ENCODE assay signal across 8 cellular contexts in the genomic region with DNA sequence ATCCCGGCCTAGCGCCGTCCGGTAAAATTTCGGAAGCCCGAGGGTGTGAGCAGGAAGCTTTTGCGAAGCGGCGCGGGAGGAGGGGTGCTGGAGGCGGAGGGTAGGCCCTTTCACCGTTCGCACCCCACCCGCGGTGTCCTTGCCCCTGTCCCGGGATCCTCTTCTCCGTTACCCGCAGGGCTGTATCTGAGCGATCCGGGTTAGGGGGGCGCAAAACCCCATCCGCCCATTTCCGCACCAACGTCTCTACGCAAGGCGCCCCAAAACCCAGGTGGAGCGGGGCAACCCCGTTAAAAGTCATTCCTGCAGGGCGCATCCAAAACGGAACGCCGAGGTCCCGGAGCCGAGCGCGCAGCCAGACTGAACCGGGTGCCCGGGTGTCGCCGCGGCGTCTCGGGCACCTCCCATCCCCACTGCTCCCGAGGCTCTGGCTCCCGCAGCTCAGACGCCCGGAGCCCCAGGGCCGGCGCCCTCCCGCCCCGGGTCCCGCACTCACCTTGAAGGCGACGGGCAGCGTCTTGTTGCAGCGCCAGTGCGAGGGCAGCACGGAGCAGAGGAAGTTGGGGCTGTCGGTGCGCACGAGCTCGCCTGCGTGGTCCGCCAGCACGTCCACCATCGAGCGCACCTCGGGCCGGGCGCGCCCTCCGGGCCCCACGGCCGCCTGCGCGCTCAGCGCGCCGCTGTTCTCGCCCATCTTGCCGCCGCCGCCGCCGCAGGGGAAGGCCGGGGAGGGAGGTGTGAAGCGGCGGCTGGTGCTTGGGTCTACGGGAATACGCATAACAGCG. TPM values are rescaled to one million over a fixed set of nuclear protein-coding genes. Genes with fewer than 3 reads are reported as not detected.
DNase-seq lines count a peak whose midpoint lies in the region; ATAC-seq and TF ChIP-seq lines count a peak whose summit lies in the region.

No MANE protein-coding gene starts in this region.

- no peak overlapping the region for H3K4me2 ChIP-seq in mesenchymal stem cell (ENCODE audit: low read length, poor library complexity, severe bottlenecking)

- no peak overlapping the region for H3K18ac ChIP-seq in mesenchymal stem cell (ENCODE audit: low read depth in 1 of 2, low read length in 2 of 2)

- no peak overlapping the region for H4K8ac ChIP-seq in mesenchymal stem cell (ENCODE audit: low read length)

- H3K27ac ChIP-seq in SK-N-MC (peak overlapping the region; percentile 63; the same call in 1 of the 2 replicates), ascending aorta (peak overlapping the region; percentile 9 to 57), mesenchymal stem cell (ENCODE audit: low read length, poor library complexity, severe bottlenecking) (no peak overlapping the region), tibial artery (no peak overlapping the region)

- peaks cover 0 to 13% of the 10 kb centered on the region in 2 donors for H3K4me1 ChIP-seq in ascending aorta
- peaks cover 18% of the 10 kb centered on the region for H3K4me1 ChIP-seq in mesenchymal stem cell (ENCODE audit: control insufficient read depth, insufficient read depth, low read depth, low read length)
- peaks cover 0 to 35% (median 31%) of the 10 kb centered on the region in 4 donors for H3K4me1 ChIP-seq in tibial artery

- H3K9me3 ChIP-seq in SK-N-MC (ENCODE audit: low read depth, low read length) (no peaks in the 10 kb centered on the region), ascending aorta (no peaks in the 10 kb centered on the region), mesenchymal stem cell (ENCODE audit: control insufficient read depth, low read length) (no peaks in the 10 kb centered on the region), tibial artery (no peaks in the 10 kb centered on the region)

- H3K36me3 ChIP-seq in SK-N-MC (ENCODE audit: insufficient read depth, low read length) (peaks cover 41% of the 10 kb centered on the region), ascending aorta (no peaks in the 10 kb centered on the region), mesenchymal stem cell (ENCODE audit: control insufficient read depth in 1 of 2, insufficient read depth in 2 of 2, low read depth in 1 of 2, low read length in 2 of 2) (no peaks in the 10 kb centered on the region), tibial artery (no peaks in the 10 kb centered on the region)

- intact Hi-C loops in ascending aorta (cut with DNase I), result loop anchor here (10.0 kb wide), 1 partner anchor 266 kb away; no protein-coding TSS in a partner anchor
- intact Hi-C loops in tibial artery (cut with DNase I; ENCODE audit: low total_unique reads), result no loop called here

- TF ChIP-seq CTCF in ascending aorta (IDR thresholded peaks at IDR 0.05) (no peak), tibial artery (IDR thresholded peaks at IDR 0.05) (no peak)

- H2AFZ ChIP-seq in mesenchymal stem cell (ENCODE audit: low read depth, low read length), result no peak overlapping the region

- no peak overlapping the region for H2BK12ac ChIP-seq in mesenchymal stem cell (ENCODE audit: low read length in 2 of 2)

- H3K4ac ChIP-seq in mesenchymal stem cell (ENCODE audit: low read depth in 1 of 2, low read length in 2 of 2), result no peak overlapping the region

- H2BK120ac ChIP-seq in mesenchymal stem cell (ENCODE audit: low read depth, low read length), result no peak overlapping the region

- H3K23ac ChIP-seq in mesenchymal stem cell (ENCODE audit: low read length in 2 of 2), result peak overlapping the region in 1 of 2 experiments; percentile 71

- H2BK5ac ChIP-seq in mesenchymal stem cell (ENCODE audit: low read depth, low read length, poor library complexity, severe bottlenecking), result no peak overlapping the region

- H3K27me3 ChIP-seq in ascending aorta (peaks cover 3% of the 10 kb centered on the region), mesenchymal stem cell (ENCODE audit: control insufficient read depth in 1 of 2, insufficient read depth in 1 of 2, low read length in 2 of 2) (peaks cover 89 to 94% of the 10 kb centered on the region in 2 experiments), tibial artery (peaks cover 0 to 89% of the 10 kb centered on the region in 2 donors)

- no peaks in the 10 kb centered on the region for H3K79me1 ChIP-seq in mesenchymal stem cell (replicated peaks; ENCODE audit: low read length, poor library complexity, severe bottlenecking)

- H3K4me3 ChIP-seq in SK-N-MC (peak overlapping the region; percentile 89), ascending aorta (peak overlapping the region; percentile 36 to 60), mesenchymal stem cell (ENCODE audit: insufficient read depth in 1 of 2, low read depth in 1 of 2, low read length in 2 of 2) (peak overlapping the region in 1 of 2 experiments; percentile 24), tibial artery (peak overlapping the region; percentile 39 to 43)

- H2BK15ac ChIP-seq in mesenchymal stem cell (ENCODE audit: low read depth, poor library complexity, severe bottlenecking), result peak overlapping the region; percentile 61

- TF ChIP-seq POLR2A in GM18526 (IDR thresholded peaks at IDR 0.05; ENCODE audit: extremely low read depth, insufficient read length), result peak; percentile 42

- peak; percentile 5 for ATAC-seq in HG02938 (IDR thresholded peaks at IDR 0.05; ENCODE audit: unreplicated experiment)

- H3K9ac ChIP-seq in SK-N-MC (ENCODE audit: insufficient read length), result peak overlapping the region; percentile 89
- no peak overlapping the region for H3K9ac ChIP-seq in mesenchymal stem cell (ENCODE audit: low read length)

- WGBS in mesenchymal stem cell, result 3% methylated on average over 58 of the region's 91 CpGs

- no peak overlapping the region for H3K14ac ChIP-seq in mesenchymal stem cell (ENCODE audit: low read length in 2 of 2)

- DNase-seq in SK-N-MC (ENCODE audit: low read depth, low spot score), result no peak
- no peak for DNase-seq in ascending aorta (ENCODE audit: low spot score in 2 of 2)
- DNase-seq in mesenchymal stem cell, result no peak
- no peak for DNase-seq in tibial artery
- no peak for DNase-seq in hypothalamus (lab: John Stamatoyannopoulos, UW)
- no peak for DNase-seq in GDM1 (lab: John Stamatoyannopoulos, UW)

- no peak overlapping the region for H4K91ac ChIP-seq in mesenchymal stem cell (ENCODE audit: low read length)

- H2AK5ac ChIP-seq in mesenchymal stem cell (ENCODE audit: low read length, severe bottlenecking), result no peak overlapping the region

RNA-seq across cellular contexts. Expression of a gene that starts 0.8 kb away (rescaled TPM):
- total RNA-seq in ascending aorta, result 0.21 TPM
- polyA plus RNA-seq in mesenchymal stem cell (2013, experiment 1 of 2), result 0.25 TPM
- polyA plus RNA-seq in mesenchymal stem cell (2013, experiment 2 of 2), result 0.33 TPM

Comparison
In these comparisons a context has a peak if more than half of its experiments do, and no peak if none do; other contexts are left out.
1. H3K27ac ChIP-seq: peak in SK-N-MC (single experiment) and ascending aorta (2 of 2); none in mesenchymal stem cell (single experiment) and tibial artery (0 of 2).